ENCODE assay signal across 18 cellular contexts in the genomic region with DNA sequence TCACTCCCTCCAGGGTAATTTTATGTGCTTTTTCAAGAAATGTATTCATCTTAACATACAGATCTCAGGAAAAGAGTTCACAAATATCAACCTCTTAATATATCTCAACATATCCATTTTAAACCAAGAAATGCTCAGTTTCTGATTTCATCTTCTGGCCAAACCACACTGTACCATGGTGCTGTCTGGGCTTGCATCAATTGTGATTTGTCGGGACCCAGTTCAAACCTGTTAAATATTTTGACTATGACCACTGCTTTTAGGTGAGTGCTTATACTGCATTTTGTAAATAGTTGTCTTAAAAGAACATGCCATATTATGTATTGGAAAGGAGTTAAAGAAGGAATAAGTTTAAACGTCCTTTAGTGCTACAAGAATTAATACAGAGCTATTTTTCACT.
A peak's percentile ranks its signal among the peaks of the same experiment; 100 is the strongest.
DNase-seq lines count a peak whose midpoint lies in the region; ATAC-seq, FAIRE-seq and TF ChIP-seq lines count a peak whose summit lies in the region.
"Had no signal": no experiment of that assay in that cellular context is flagged by ENCODE, and none has a peak within 500 bp of the region (broad histone marks: within the 10 kb centered on the region; RNA-seq: fewer than 3 reads in every experiment).

No MANE protein-coding gene starts in this region.

- H3K79me2 ChIP-seq in Karpas-422 (ENCODE audit: low read length): no peaks in the 10 kb centered on the region
- no peaks in the 10 kb centered on the region for H3K79me2 ChIP-seq in keratinocyte (ENCODE audit: control insufficient read depth, insufficient read depth, low read length)

- H3K36me3 ChIP-seq in Karpas-422 (ENCODE audit: insufficient read depth, low read length) (no peaks in the 10 kb centered on the region), RWPE2 (ENCODE audit: low read depth) (no peaks in the 10 kb centered on the region), keratinocyte (ENCODE audit: control insufficient read depth in 2 of 2, extremely low read depth in 1 of 2, insufficient read depth in 2 of 2, low read length in 2 of 2) (no peaks in the 10 kb centered on the region)

- TF ChIP-seq CTCF in RWPE2 (IDR thresholded peaks at IDR 0.05; ENCODE audit: poor library complexity, severe bottlenecking): no peak
- TF ChIP-seq CTCF in epithelial cell of esophagus (IDR thresholded peaks at IDR 0.05; ENCODE audit: insufficient read depth, low read depth, low read length, missing control alignments): no peak
- no peak for TF ChIP-seq CTCF in keratinocyte (optimal IDR thresholded peaks at IDR 0.05 in 1 of 3, IDR thresholded peaks at IDR 0.05 in 1 of 3, conservative IDR thresholded peaks at IDR 0.05 in 1 of 3; ENCODE audit: extremely low read depth in 1 of 3, insufficient read depth in 2 of 3, low read length in 3 of 3)

- no peaks in the 10 kb centered on the region for H3K9me2 ChIP-seq in Karpas-422 (replicated peaks; ENCODE audit: insufficient read depth, low read length)

- no peaks in the 10 kb centered on the region for H3K36me3 Mint-ChIP-seq in stimulated activated naive B cell treated with anti-CD40 and anti-IgM and Interleukin-4, amounts not matched to agents 10 μg/mL and 1 μg/mL and 100 μg/mL, for 72 hours
- H3K36me3 Mint-ChIP-seq: CD4-positive, alpha-beta memory T cell had no signal

- H3K4me2 ChIP-seq in Karpas-422 (ENCODE audit: low read depth, low read length, poor library complexity, severe bottlenecking) (no peak overlapping the region), keratinocyte (ENCODE audit: control insufficient read depth, extremely low read depth, insufficient read depth, low read depth, low read length) (peak overlapping the region; percentile 35)

- FAIRE-seq in keratinocyte (lab: Jason Lieb, UNC): no peak
- FAIRE-seq: GM12892, GM19239, H1 had no signal

- H3K27ac ChIP-seq in Karpas-422 (ENCODE audit: low read length): no peak overlapping the region
- peak overlapping the region; percentile 24 for H3K27ac ChIP-seq in RWPE2 (ENCODE audit: poor library complexity, severe bottlenecking)
- H3K27ac ChIP-seq in keratinocyte (ENCODE audit: control insufficient read depth, insufficient read depth, low read length): no peak overlapping the region
- H3K27ac ChIP-seq: GM23248 had no signal

- H4K20me1 ChIP-seq in Karpas-422 (ENCODE audit: insufficient read depth, low read depth, low read length) (no peaks in the 10 kb centered on the region), keratinocyte (ENCODE audit: control insufficient read depth, extremely low read depth, insufficient read depth, low read length) (no peaks in the 10 kb centered on the region)

- no peaks in the 10 kb centered on the region for H3K4me1 ChIP-seq in Karpas-422 (ENCODE audit: low read length)
- peaks cover 16% of the 10 kb centered on the region for H3K4me1 ChIP-seq in RWPE2 (ENCODE audit: insufficient read depth, poor library complexity, severe bottlenecking)
- H3K4me1 ChIP-seq in keratinocyte (ENCODE audit: control insufficient read depth, extremely low read depth, insufficient read depth, low read length): no peaks in the 10 kb centered on the region

- dilution Hi-C loops in keratinocyte (cut with MboI; ENCODE audit: extremely low pct_ligation_motif_present, low sequenced_read_pairs): no loop called here

- no peaks in the 10 kb centered on the region for H3K9me1 ChIP-seq in keratinocyte (ENCODE audit: control insufficient read depth, extremely low read depth, insufficient read depth, low read length)

- H2AFZ ChIP-seq in Karpas-422 (ENCODE audit: low read length) (no peak overlapping the region), keratinocyte (ENCODE audit: control insufficient read depth, low read length) (no peak overlapping the region)
- H2AFZ ChIP-seq: GM23248 had no signal

- DNase-seq in Karpas-422 (peak; percentile 17), RWPE2 (ENCODE audit: low spot score) (no peak), epithelial cell of esophagus (ENCODE audit: low read depth) (peak; percentile 88), keratinocyte (ENCODE audit: low read depth, low spot score) (no peak)
- DNase-seq in stimulated activated naive B cell treated with anti-CD40 and anti-IgM and Interleukin-4, amounts not matched to agents 10 μg/mL and 1 μg/mL and 100 μg/mL, for 72 hours: no peak
- DNase-seq in activated CD8-positive, alpha-beta memory T cell treated with anti-CD3 and anti-CD28 coated beads for 24 hours: no peak
- DNase-seq: C1 segment of cervical spinal cord; Calu3; CD4-positive, alpha-beta memory T cell; COR-L47; DND-41; GM23248; H7; HCEC 1CT had no signal

- H3K4me1 Mint-ChIP-seq in stimulated activated naive B cell treated with anti-CD40 and anti-IgM and Interleukin-4, amounts not matched to agents 10 μg/mL and 1 μg/mL and 100 μg/mL, for 72 hours: no peaks in the 10 kb centered on the region
- H3K4me1 Mint-ChIP-seq: CD4-positive, alpha-beta memory T cell had no signal

- H3K4me3 Mint-ChIP-seq in stimulated activated naive B cell treated with anti-CD40 and anti-IgM and Interleukin-4, amounts not matched to agents 10 μg/mL and 1 μg/mL and 100 μg/mL, for 72 hours: no peak overlapping the region
- H3K4me3 Mint-ChIP-seq: CD4-positive, alpha-beta memory T cell had no signal

- peaks cover 29% of the 10 kb centered on the region for H3K9me3 ChIP-seq in Karpas-422 (ENCODE audit: low read length)
- H3K9me3 ChIP-seq in RWPE2 (ENCODE audit: severe bottlenecking): no peaks in the 10 kb centered on the region
- no peaks in the 10 kb centered on the region for H3K9me3 ChIP-seq in keratinocyte (ENCODE audit: control insufficient read depth, low read depth, low read length)

- H3K4me3 ChIP-seq in Karpas-422 (ENCODE audit: low read length): no peak overlapping the region
- no peak overlapping the region for H3K4me3 ChIP-seq in RWPE2 (ENCODE audit: severe bottlenecking)
- no peak overlapping the region for H3K4me3 ChIP-seq in epithelial cell of esophagus (ENCODE audit: low read length)
- H3K4me3 ChIP-seq in keratinocyte (ENCODE audit: control insufficient read depth in 2 of 3, extremely low read depth in 1 of 3, insufficient read depth in 2 of 3, low read depth in 1 of 3, low read length in 3 of 3): no peak overlapping the region
- H3K4me3 ChIP-seq: GM23248 had no signal

- H3K9me3 Mint-ChIP-seq in stimulated activated naive B cell treated with anti-CD40 and anti-IgM and Interleukin-4, amounts not matched to agents 10 μg/mL and 1 μg/mL and 100 μg/mL, for 72 hours: no peaks in the 10 kb centered on the region

- H3K27me3 Mint-ChIP-seq in stimulated activated naive B cell treated with anti-CD40 and anti-IgM and Interleukin-4, amounts not matched to agents 10 μg/mL and 1 μg/mL and 100 μg/mL, for 72 hours: no peaks in the 10 kb centered on the region
- H3K27me3 Mint-ChIP-seq: CD4-positive, alpha-beta memory T cell had no signal

- ATAC-seq in RWPE2 (ENCODE audit: low read depth) (peak; percentile 85), HG03378 (IDR thresholded peaks at IDR 0.05; ENCODE audit: unreplicated experiment) (no peak)
- ATAC-seq in stimulated activated naive B cell treated with anti-CD40 and anti-IgM and Interleukin-4, amounts not matched to agents 10 μg/mL and 1 μg/mL and 100 μg/mL, for 72 hours (replicated peaks): no peak

- no peak overlapping the region for H3K27ac Mint-ChIP-seq in stimulated activated naive B cell treated with anti-CD40 and anti-IgM and Interleukin-4, amounts not matched to agents 10 μg/mL and 1 μg/mL and 100 μg/mL, for 72 hours
- H3K27ac Mint-ChIP-seq: CD4-positive, alpha-beta memory T cell had no signal

- H3K27me3 ChIP-seq in Karpas-422 (ENCODE audit: low read length) (no peaks in the 10 kb centered on the region), RWPE2 (ENCODE audit: insufficient read depth, poor library complexity, severe bottlenecking) (no peaks in the 10 kb centered on the region), keratinocyte (ENCODE audit: control insufficient read depth, extremely low read depth, insufficient read depth, low read length) (no peaks in the 10 kb centered on the region)

- no peak overlapping the region for H3K9ac ChIP-seq in Karpas-422 (ENCODE audit: low read length)
- no peak overlapping the region for H3K9ac ChIP-seq in keratinocyte (ENCODE audit: control insufficient read depth, extremely low read depth, insufficient read depth, low read length)
- H3K9ac ChIP-seq: GM23248 had no signal

Comparison
In these comparisons a context has a peak if more than half of its experiments do, and no peak if none do; other contexts are left out.
1. DNase-seq: peak in Karpas-422 (single experiment) and epithelial cell of esophagus (single experiment); none in RWPE2 (single experiment), keratinocyte (single experiment), stimulated activated naive B cell treated with anti-CD40 and anti-IgM and Interleukin-4, amounts not matched to agents 10 μg/mL and 1 μg/mL and 100 μg/mL, for 72 hours (single experiment) and activated CD8-positive, alpha-beta memory T cell treated with anti-CD3 and anti-CD28 coated beads for 24 hours (single experiment).